In the genomic region with DNA sequence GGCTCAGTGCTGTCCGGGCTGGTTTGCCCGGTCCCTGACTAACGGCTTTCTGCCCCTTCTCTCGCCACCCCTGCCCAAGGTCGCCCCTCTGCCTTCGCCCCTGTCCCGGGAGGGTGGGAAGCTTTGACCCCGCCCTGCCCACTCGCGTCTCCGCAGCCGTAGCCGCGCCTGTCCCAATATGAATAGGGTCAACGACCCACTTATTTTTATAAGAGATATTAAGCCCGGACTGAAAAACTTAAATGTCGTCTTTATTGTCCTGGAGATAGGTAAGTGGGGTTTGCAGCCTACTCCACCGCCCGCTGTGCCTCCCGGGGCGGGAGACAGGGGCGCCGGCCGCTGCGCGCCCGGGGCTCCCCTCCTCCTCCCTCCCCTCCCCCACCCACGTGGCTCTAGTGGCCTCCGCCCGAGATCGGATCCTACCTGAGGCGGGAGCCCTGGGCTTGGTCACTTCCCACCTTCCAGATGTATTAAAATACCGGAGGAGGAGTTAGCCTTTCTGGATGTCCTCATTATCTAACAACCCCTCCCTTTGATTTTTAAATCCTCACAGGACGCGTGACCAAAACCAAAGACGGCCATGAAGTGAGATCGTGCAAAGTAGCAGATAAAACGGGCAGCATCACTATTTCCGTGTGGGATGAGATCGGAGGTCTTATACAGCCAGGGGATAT, we compare ENCODE assay signal across 8 cellular contexts. TPM values are rescaled to one million over a fixed set of nuclear protein-coding genes. Genes with fewer than 3 reads are reported as not detected.
DNase-seq lines count a peak whose midpoint lies in the region; ATAC-seq, FAIRE-seq and TF ChIP-seq lines count a peak whose summit lies in the region.

No MANE protein-coding gene starts in this region.

- H3K9me3 ChIP-seq in Panc1 (ENCODE audit: control insufficient read depth, insufficient read depth, low read depth, low read length) (no peaks in the 10 kb centered on the region), pancreas (no peaks in the 10 kb centered on the region), upper lobe of right lung (no peaks in the 10 kb centered on the region)

- H3K27me3 ChIP-seq in Panc1 (ENCODE audit: control insufficient read depth, insufficient read depth, low read length) (0 out of 2 replicates have a peak, but pooled peaks cover 2% of the 10 kb centered on the region), pancreas (no peaks in the 10 kb centered on the region), upper lobe of right lung (no peaks in the 10 kb centered on the region)

- POLR2A ChIA-PET in Panc1 (lab: Charles Lee), result interaction anchor here (1.0 to 1.6 kb wide), 2 partner anchors 12 to 40 kb away, joined by 3 to 5 read pairs; no protein-coding TSS in a partner anchor

- peak overlapping the region; percentile 93 for H3K27ac ChIP-seq in Panc1 (ENCODE audit: low read length)
- H3K27ac ChIP-seq in pancreas, result peak overlapping the region; percentile 87 to 99 (median 98)
- H3K27ac ChIP-seq in upper lobe of right lung, result peak overlapping the region; percentile 98

- H3K36me3 ChIP-seq in Panc1 (ENCODE audit: control insufficient read depth, insufficient read depth, low read length) (peaks cover 23% of the 10 kb centered on the region), pancreas (no peaks in the 10 kb centered on the region), upper lobe of right lung (peaks cover 18% of the 10 kb centered on the region)

- peak; percentile 30 for DNase-seq in DMS79 treated with DMSO at 0.1 percent for 48 hours (lab: John Stamatoyannopoulos, UW)
- no peak for DNase-seq in DMS79 (lab: John Stamatoyannopoulos, UW)
- DNase-seq in Panc1 (ENCODE audit: low read depth, low spot score), result no peak
- DNase-seq in activated effector memory CD4-positive, alpha-beta T cell treated with Interleukin-2 at 50 U/mL for 16 hours, result peak; percentile 45
- DNase-seq in glomerular visceral epithelial cell (ENCODE audit: extremely low spot score), result peak; percentile 79
- peak; percentile 45 to 84 (median 68) for DNase-seq in pancreas
- DNase-seq in upper lobe of right lung, result peak; percentile 86

- intact Hi-C loops in Panc1 (cut with micrococcal nuclease; ENCODE audit: unreplicated experiment) (no loop called here), pancreas (cut with DNase I) (no loop called here), upper lobe of right lung (cut with DNase I) (loop anchor here (5.0 kb wide), 1 partner anchor 106 kb away; no protein-coding TSS in a partner anchor)

- CTCF ChIA-PET in Panc1 (lab: Charles Lee), result no interaction called here

- ATAC-seq in HG02884 (IDR thresholded peaks at IDR 0.05; ENCODE audit: unreplicated experiment) (peak; percentile 5), Panc1 (peak; percentile 38), pancreas (peak; percentile 31 to 48 (median 42)), upper lobe of right lung (peak; percentile 47)

- peak overlapping the region; percentile 93 to 94 for H3K4me3 ChIP-seq in Panc1 (ENCODE audit: low read depth in 2 of 2, low read length in 2 of 2)
- peak overlapping the region; percentile 43 to 66 (median 54) for H3K4me3 ChIP-seq in pancreas
- peak overlapping the region; percentile 80 for H3K4me3 ChIP-seq in upper lobe of right lung

- in situ Hi-C loops in Panc1 (cut with HindIII; ENCODE audit: low pct_unique_long_range_greater_than_20kb, low sequenced_read_pairs), result loop anchor here (25.0 kb wide), 1 partner anchor 116 kb away; no protein-coding TSS in a partner anchor

- TF ChIP-seq CTCF in Panc1 (IDR thresholded peaks at IDR 0.05) (no peak), pancreas (IDR thresholded peaks at IDR 0.05) (no peak), upper lobe of right lung (IDR thresholded peaks at IDR 0.05) (no peak)

- WGBS in pancreas, 2 donors, result 1 to 2% methylated on average over 40 of the region's 40 CpGs

- H3K4me1 ChIP-seq in Panc1 (ENCODE audit: control insufficient read depth, insufficient read depth, low read length) (peaks cover 13% of the 10 kb centered on the region), pancreas (peaks cover 0 to 15% (median 9%) of the 10 kb centered on the region in 3 donors), upper lobe of right lung (peaks cover 38% of the 10 kb centered on the region)

- BruUV-seq in Panc1 (replicated peaks; lab: Mats Ljungman, UMichigan), result TSS peak; percentile 82

- no peak for FAIRE-seq in pancreas (lab: Jason Lieb, UNC)

RNA-seq across cellular contexts. Expression of a gene that starts 0.6 kb away (rescaled TPM):
- total RNA-seq in Panc1 (2021; ENCODE audit: unreplicated experiment), result 38.7 TPM
- 10.0 TPM for polyA plus RNA-seq in Panc1 (2012; ENCODE audit: insufficient read length)
- 10 to 100 TPM in 2 of 6 donors, 1 to 10 TPM in 4; 2.9 to 12.8 (median 6.2) TPM for total RNA-seq in pancreas
- polyA plus RNA-seq in pancreas, result 1 to 10 TPM; 4.3 to 5.0 TPM
- total RNA-seq in upper lobe of right lung, result 50.2 TPM

Comparison
In these comparisons a context has a peak if more than half of its experiments do, and no peak if none do; other contexts are left out.
1. DNase-seq: peak in DMS79 treated with DMSO at 0.1 percent for 48 hours (single experiment), activated effector memory CD4-positive, alpha-beta T cell treated with Interleukin-2 at 50 U/mL for 16 hours (single experiment), glomerular visceral epithelial cell (single experiment), pancreas (6 of 6) and upper lobe of right lung (single experiment); none in DMS79 (single experiment) and Panc1 (single experiment).
2. Peak in every context shown above with its lines, with median percentiles within 50 percentile points of each other: ATAC-seq, H3K27ac ChIP-seq and H3K4me3 ChIP-seq.